8 cellular contexts compared by ENCODE assay signal in the genomic region with DNA sequence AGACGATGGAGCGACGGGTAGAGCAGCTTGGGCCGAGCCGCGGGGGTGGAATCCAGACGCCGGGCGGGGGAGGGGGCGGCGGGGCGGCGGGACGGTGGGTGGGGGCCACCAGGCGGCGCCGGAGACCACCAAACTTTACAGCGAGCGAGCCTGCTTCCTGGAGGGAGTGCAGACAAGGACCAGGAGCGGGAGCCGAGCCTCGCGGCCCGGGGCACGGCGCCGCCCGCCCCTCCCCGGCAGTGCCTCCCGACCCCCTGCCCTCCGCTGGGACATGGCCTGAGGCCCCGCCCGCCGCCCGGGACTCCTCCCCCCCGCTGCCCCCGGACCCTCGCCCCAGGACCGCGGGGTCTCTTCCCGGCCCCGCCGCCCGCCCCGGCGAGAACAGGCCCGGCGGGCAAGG. TPM values are rescaled to one million over a fixed set of nuclear protein-coding genes. Genes with fewer than 3 reads are reported as not detected.
A peak's percentile ranks its signal among the peaks of the same experiment; 100 is the strongest.
DNase-seq lines count a peak whose midpoint lies in the region; ATAC-seq, FAIRE-seq and TF ChIP-seq lines count a peak whose summit lies in the region.
"Not testable (repeated sequence)": the region's sequence is repeated elsewhere in the genome, so short reads cannot be mapped to it uniquely, and the experiment has no call there.

No MANE protein-coding gene starts in this region.

- H3K9me3 ChIP-seq in iPS-15b (ENCODE audit: control insufficient read depth, insufficient read depth, low read length); uterus: not testable (repeated sequence)

- peak overlapping the region; percentile 76 for H3K27ac Mint-ChIP-seq in activated CD4-positive, alpha-beta T cell treated with anti-CD3 and anti-CD28 coated beads, Interleukin-2, amount 10 ng/mL, durations not matched to agents 24 days and 14 days

- FAIRE-seq in bronchial epithelial cell (lab: Jason Lieb, UNC): not testable (repeated sequence)

- H3K4me3 ChIP-seq in bronchial epithelial cell (ENCODE audit: low read depth, low read length): peak overlapping the region; percentile 58
- H3K4me3 ChIP-seq in iPS-15b (ENCODE audit: low read depth, low read length): peak overlapping the region; percentile 67
- peak overlapping the region; percentile 59 for H3K4me3 ChIP-seq in retinal pigment epithelial cell (ENCODE audit: low read length)
- H3K4me3 ChIP-seq in uterus: peak overlapping the region; percentile 57 to 74

- H3K4me1 ChIP-seq in iPS-15b (ENCODE audit: control insufficient read depth, insufficient read depth, low read length); uterus: not testable (repeated sequence)

- H3K9me3 Mint-ChIP-seq in activated CD4-positive, alpha-beta T cell treated with anti-CD3 and anti-CD28 coated beads, Interleukin-2, amount 10 ng/mL, durations not matched to agents 24 days and 14 days: not testable (repeated sequence)

- H3K27ac ChIP-seq in uterus: peak overlapping the region; percentile 92 to 94

- H3K27me3 Mint-ChIP-seq in activated CD4-positive, alpha-beta T cell treated with anti-CD3 and anti-CD28 coated beads, Interleukin-2, amount 10 ng/mL, durations not matched to agents 24 days and 14 days: not testable (repeated sequence)

- not testable (repeated sequence) for H3K36me3 ChIP-seq in bronchial epithelial cell (ENCODE audit: control insufficient read depth, insufficient read depth, low read length); iPS-15b (ENCODE audit: control insufficient read depth, insufficient read depth, low read length); uterus

- intact Hi-C loops in activated CD4-positive, alpha-beta T cell treated with anti-CD3 and anti-CD28 coated beads, Interleukin-2, amount 10 ng/mL, durations not matched to agents 24 days and 14 days (cut with micrococcal nuclease): loop anchor here (10.0 kb wide), 1 partner anchor 209 kb away; a partner anchor contains a TSS
- intact Hi-C loops in uterus (cut with DNase I; ENCODE audit: low total_unique reads): not testable (repeated sequence)

- not testable (repeated sequence) for H3K27me3 ChIP-seq in bronchial epithelial cell (ENCODE audit: control insufficient read depth, insufficient read depth, low read length); iPS-15b (ENCODE audit: control insufficient read depth, insufficient read depth, low read length); uterus

- peak; percentile 17 for ATAC-seq in GM19025 (IDR thresholded peaks at IDR 0.05; ENCODE audit: low read depth, unreplicated experiment)
- peak; percentile 28 for ATAC-seq in HG02970 (IDR thresholded peaks at IDR 0.05; ENCODE audit: low FRiP score, unreplicated experiment)

- DNase-seq in NCI-H2171 treated with DMSO at 0.1 percent for 48 hours (lab: John Stamatoyannopoulos, UW) (peak; percentile 16), uterus (peak; percentile 53 to 67)
- DNase-seq in activated CD4-positive, alpha-beta T cell treated with anti-CD3 and anti-CD28 coated beads, Interleukin-2, amount 10 ng/mL, durations not matched to agents 24 days and 14 days: peak; percentile 77
- not testable (repeated sequence) for DNase-seq in bronchial epithelial cell (ENCODE audit: low read depth); retinal pigment epithelial cell (ENCODE audit: low read depth)

- peaks cover 36% of the 10 kb centered on the region for H3K4me1 Mint-ChIP-seq in activated CD4-positive, alpha-beta T cell treated with anti-CD3 and anti-CD28 coated beads, Interleukin-2, amount 10 ng/mL, durations not matched to agents 24 days and 14 days

- TF ChIP-seq CTCF in bronchial epithelial cell (IDR thresholded peaks at IDR 0.05; ENCODE audit: insufficient read depth, low read length, severe bottlenecking); retinal pigment epithelial cell (conservative IDR thresholded peaks at IDR 0.05; ENCODE audit: low read depth, low read length): not testable (repeated sequence)
- TF ChIP-seq CTCF in uterus (IDR thresholded peaks at IDR 0.05): peak in 1 of 4 experiments; percentile 35

- not testable (repeated sequence) for TF ChIP-seq POLR2A in uterus (IDR thresholded peaks at IDR 0.05)

- peaks cover 34% of the 10 kb centered on the region for H3K36me3 Mint-ChIP-seq in activated CD4-positive, alpha-beta T cell treated with anti-CD3 and anti-CD28 coated beads, Interleukin-2, amount 10 ng/mL, durations not matched to agents 24 days and 14 days (ENCODE audit: low read depth)

- H3K4me3 Mint-ChIP-seq in activated CD4-positive, alpha-beta T cell treated with anti-CD3 and anti-CD28 coated beads, Interleukin-2, amount 10 ng/mL, durations not matched to agents 24 days and 14 days: peak overlapping the region; percentile 95

- peak overlapping the region; percentile 65 for H3K9ac ChIP-seq in iPS-15b (ENCODE audit: low read depth, low read length)

RNA-seq across cellular contexts. Expression of a gene that starts 0.4 kb away (rescaled TPM):
- 20.2 and 21.0 TPM in 2 replicates for total RNA-seq in activated CD4-positive, alpha-beta T cell treated with anti-CD3 and anti-CD28 coated beads, Interleukin-2, amount 10 ng/mL, durations not matched to agents 24 days and 14 days
- total RNA-seq in bronchial epithelial cell (31.6 and 32.5 TPM in 2 replicates), uterus (10 to 100 TPM in 2 of 4 donors, 1 to 10 TPM in 2; 5.4 to 20.4 (median 13.7) TPM)

RNA-seq across cellular contexts. Expression of a gene that starts 27.4 kb away (rescaled TPM):
- 77.5 and 80.4 TPM in 2 replicates for total RNA-seq in activated CD4-positive, alpha-beta T cell treated with anti-CD3 and anti-CD28 coated beads, Interleukin-2, amount 10 ng/mL, durations not matched to agents 24 days and 14 days
- total RNA-seq in bronchial epithelial cell (22.5 and 24.2 TPM in 2 replicates), uterus (10 to 100 TPM in 2 of 4 donors, 1 to 10 TPM in 2; 3.3 to 38.5 (median 15.5) TPM)
